ENCODE assay signal across 8 cellular contexts in genomic region chr17:8287651-8288335, GRCh38. TPM values are rescaled to one million over a fixed set of nuclear protein-coding genes. Genes with fewer than 3 reads are reported as not detected.
DNase-seq lines count a peak whose midpoint lies in the region; ATAC-seq, FAIRE-seq and TF ChIP-seq lines count a peak whose summit lies in the region.

No MANE protein-coding gene starts in this region.

- H3K27ac ChIP-seq in A549 (peak overlapping the region; percentile 96 to 98), HEK293 (ENCODE audit: extremely low read depth, low read depth, low read length) (peak overlapping the region; percentile 79), brain microvascular endothelial cell (peak overlapping the region; percentile 84)

- CTCF ChIA-PET in A549 (lab: Yijun Ruan, JAX) = interaction anchor here (1.0 to 1.7 kb wide), 2 partner anchors 13 to 61 kb away, joined by 3 to 7 read pairs; no protein-coding TSS in a partner anchor
- CTCF ChIA-PET in HEK293 (lab: Yijun Ruan, JAX) = interaction anchor here (0.6 to 0.7 kb wide), 2 partner anchors 10 to 12 kb away, joined by 3 to 6 read pairs; no protein-coding TSS in a partner anchor

- H3K4me1 ChIP-seq in A549 (peaks cover 19% of the 10 kb centered on the region), HEK293 (ENCODE audit: control insufficient read depth, insufficient read depth, low read length) (peaks cover 9% of the 10 kb centered on the region), mononuclear cell (ENCODE audit: insufficient read depth, low read length) (peaks cover 39% of the 10 kb centered on the region)

- H3K4me3 ChIP-seq in A549 (peak overlapping the region; percentile 85), HEK293 (ENCODE audit: low read depth, low read length) (peak overlapping the region; percentile 76), brain microvascular endothelial cell (ENCODE audit: low read depth, low read length) (peak overlapping the region; percentile 85), mononuclear cell (ENCODE audit: low read length) (peak overlapping the region; percentile 87)

- TF ChIP-seq EP300 in A549 (IDR thresholded peaks at IDR 0.05) = no peak

- TF ChIP-seq RAD21 in A549 (conservative IDR thresholded peaks at IDR 0.05 in 1 of 2, IDR thresholded peaks at IDR 0.05 in 1 of 2) = no peak

- H3K9me3 ChIP-seq in A549 = no peaks in the 10 kb centered on the region
- no peaks in the 10 kb centered on the region for H3K9me3 ChIP-seq in HEK293 (ENCODE audit: control insufficient read depth, insufficient read depth, low read depth, low read length)
- H3K9me3 ChIP-seq in mononuclear cell (ENCODE audit: low read depth, low read length) = no peaks in the 10 kb centered on the region

- no peak for TF ChIP-seq CTCF in A549 (IDR thresholded peaks at IDR 0.05)
- no peak for TF ChIP-seq CTCF in HEK293 (tag by site-specific recombination; IDR thresholded peaks at IDR 0.05)
- no peak for TF ChIP-seq CTCF in brain microvascular endothelial cell (IDR thresholded peaks at IDR 0.05; ENCODE audit: low read depth, low read length, missing control alignments)

- in situ Hi-C loops in brain microvascular endothelial cell (cut with HindIII; ENCODE audit: low pct_ligation_motif_present, low sequenced_read_pairs) = no loop called here

- no peak for TF ChIP-seq POLR2A in A549 (IDR thresholded peaks at IDR 0.05; ENCODE audit: low read length)

- H3K36me3 ChIP-seq in HEK293 (ENCODE audit: control insufficient read depth in 2 of 2, insufficient read depth in 1 of 2, low read length in 2 of 2) = peaks cover 0 to 12% of the 10 kb centered on the region in 2 experiments; a peak in 1 of 3 replicates
- no peaks in the 10 kb centered on the region for H3K36me3 ChIP-seq in brain microvascular endothelial cell (replicated peaks)

- no peak for ATAC-seq in A549
- ATAC-seq in HG02610 (IDR thresholded peaks at IDR 0.05; ENCODE audit: unreplicated experiment) = no peak
- no peak for ATAC-seq in GM19463 (IDR thresholded peaks at IDR 0.05; ENCODE audit: unreplicated experiment)

- POLR2A ChIA-PET in A549 (lab: Yijun Ruan, JAX) = interaction anchor here (1.0 to 1.4 kb wide), 6 partner anchors 12 to 114 kb away, joined by 3 to 18 read pairs (median 4); partner anchors contain the start of genes CTC1 and PFAS
- POLR2A ChIA-PET in HEK293 (lab: Yijun Ruan, JAX) = interaction anchor here (0.8 to 1.8 kb wide), 10 partner anchors 10 to 148 kb away, joined by 3 to 22 read pairs (median 5); partner anchors contain the start of genes CTC1, KRABD2, NDEL1 and PFAS

- DNase-seq in A549 (ENCODE audit: low read depth in 1 of 2, low spot score in 1 of 2) (no peak), brain microvascular endothelial cell (no peak), superior temporal gyrus (ENCODE audit: extremely low spot score) (no peak), HCEC 1CT (no peak)

- H3K27me3 ChIP-seq in brain microvascular endothelial cell (replicated peaks) = no peaks in the 10 kb centered on the region
- no peaks in the 10 kb centered on the region for H3K27me3 ChIP-seq in mononuclear cell (ENCODE audit: insufficient read depth, low read length)

- WGBS in A549 (ENCODE audit: missing lambda C conversion rate) = 40% methylated on average over 19 of the region's 19 CpGs

- H3K4me2 ChIP-seq in A549 = peak overlapping the region; percentile 100

- FAIRE-seq in A549 (lab: Jason Lieb, UNC) = no peak

TF ChIP-seq in A549, 52 proteins besides CTCF, POLR2A, EP300 and RAD21:
- 0 out of 2 replicates have a peak, but pooled peaks have one; percentile 14 for TF ChIP-seq POLR2AphosphoS2 (conservative IDR thresholded peaks at IDR 0.05; ENCODE audit: low read length)
- TF ChIP-seq RCOR1 (IDR thresholded peaks at IDR 0.05; ENCODE audit: low read depth, low read length) = no peak
TF ChIP-seq in A549: peak in this region for 1.

TF ChIP-seq in HEK293, 187 proteins besides CTCF, POLR2A, EP300 and RAD21:
- TF ChIP-seq SCRT1 (tag by site-specific recombination; IDR thresholded peaks at IDR 0.05; ENCODE audit: borderline replicate concordance) (no peak), KLF1 (tag by site-specific recombination; IDR thresholded peaks at IDR 0.05) (peak; percentile 90), ZNF155 (tag by site-specific recombination; IDR thresholded peaks at IDR 0.05) (no peak), WT1 (tag by site-specific recombination; IDR thresholded peaks at IDR 0.05) (peak; percentile 77), ZNF670 (tag by site-specific recombination; IDR thresholded peaks at IDR 0.05; ENCODE audit: low read depth) (no peak), ZFP69B (tag by site-specific recombination; IDR thresholded peaks at IDR 0.05) (no peak)

RNA-seq across cellular contexts. Expression of gene RANGRF, which starts 0.7 kb away (rescaled TPM):
- 56.4 and 60.4 TPM in 2 replicates for polyA plus RNA-seq in A549 (2011; rRNA removed)
- polyA plus RNA-seq in A549 (2012; cell fraction: cytosol; rRNA removed) = 72.1 and 75.8 TPM in 2 replicates
- 52.5 and 57.7 TPM in 2 replicates for polyA plus RNA-seq in A549 (2012; cell fraction: nucleus; rRNA removed)
- polyA plus RNA-seq in A549 (2017; fragmentation: RNase III; extraction: RNeasy Plus Mini Kit Qiagen cat#74134 plus additional on column Dnase treatment) = 43.6 to 49.0 TPM (median 47.2 TPM) in 3 replicates
- polyA minus RNA-seq in A549 (2011; rRNA and poly(A)+ RNA removed) = 28.6 and 34.9 TPM in 2 replicates
- total RNA-seq in mononuclear cell = 5.1 TPM

RNA-seq across cellular contexts. Expression of gene SLC25A35, which starts 7.4 kb away (rescaled TPM):
- 6.8 and 9.1 TPM in 2 replicates for polyA plus RNA-seq in A549 (2011; rRNA removed)
- 10.0 and 11.0 TPM in 2 replicates for polyA plus RNA-seq in A549 (2012; cell fraction: cytosol; rRNA removed)
- polyA plus RNA-seq in A549 (2012; cell fraction: nucleus; rRNA removed) = 44.4 and 54.5 TPM in 2 replicates
- polyA plus RNA-seq in A549 (2017; fragmentation: RNase III; extraction: RNeasy Plus Mini Kit Qiagen cat#74134 plus additional on column Dnase treatment) = 7.5 to 11.2 TPM (median 10.1 TPM) in 3 replicates
- 6.2 and 6.5 TPM in 2 replicates for polyA minus RNA-seq in A549 (2011; rRNA and poly(A)+ RNA removed)
- total RNA-seq in mononuclear cell = 0.42 TPM

RNA-seq across cellular contexts. Expression of gene ARHGEF15, which starts 22.2 kb away (rescaled TPM):
- polyA plus RNA-seq in A549 (2011; rRNA removed) = not detected in 2 replicates
- polyA plus RNA-seq in A549 (2012; cell fraction: cytosol; rRNA removed) = not detected in 2 replicates
- polyA plus RNA-seq in A549 (2012; cell fraction: nucleus; rRNA removed) = not detected in 2 replicates
- polyA plus RNA-seq in A549 (2017; fragmentation: RNase III; extraction: RNeasy Plus Mini Kit Qiagen cat#74134 plus additional on column Dnase treatment) = not detected in 3 replicates
- not detected in 2 replicates for polyA minus RNA-seq in A549 (2011; rRNA and poly(A)+ RNA removed)
- total RNA-seq in mononuclear cell = not detected

RNA-seq across cellular contexts. Expression of gene PFAS, which starts 38.7 kb away (rescaled TPM):
- polyA plus RNA-seq in A549 (2011; rRNA removed) = 51.9 and 64.5 TPM in 2 replicates
- polyA plus RNA-seq in A549 (2012; cell fraction: cytosol; rRNA removed) = 53.2 and 60.4 TPM in 2 replicates
- polyA plus RNA-seq in A549 (2012; cell fraction: nucleus; rRNA removed) = 320 and 331 TPM in 2 replicates
- polyA plus RNA-seq in A549 (2017; fragmentation: RNase III; extraction: RNeasy Plus Mini Kit Qiagen cat#74134 plus additional on column Dnase treatment) = 58.2 to 60.1 TPM (median 59.2 TPM) in 3 replicates
- polyA minus RNA-seq in A549 (2011; rRNA and poly(A)+ RNA removed) = 118 and 167 TPM in 2 replicates
- total RNA-seq in mononuclear cell = 6.0 TPM

RNA-seq across cellular contexts. Expression of gene CTC1, which starts 39.9 kb away (rescaled TPM):
- polyA plus RNA-seq in A549 (2011; rRNA removed) (21.9 and 32.7 TPM in 2 replicates), A549 (2017; fragmentation: RNase III; extraction: RNeasy Plus Mini Kit Qiagen cat#74134 plus additional on column Dnase treatment) (14.9 to 21.7 TPM (median 19.7 TPM) in 3 replicates)
- polyA plus RNA-seq in A549 (2012; cell fraction: cytosol; rRNA removed) = 15.5 and 16.9 TPM in 2 replicates
- polyA plus RNA-seq in A549 (2012; cell fraction: nucleus; rRNA removed) = 77.7 and 112 TPM in 2 replicates
- polyA minus RNA-seq in A549 (2011; rRNA and poly(A)+ RNA removed) = 51.7 and 53.5 TPM in 2 replicates
- total RNA-seq in mononuclear cell = 61.2 TPM
